ENCODE assay signal across 20 cellular contexts in genomic region chr1:33824321-33824720, GRCh38. TPM values are rescaled to one million over a fixed set of nuclear protein-coding genes. Genes with fewer than 3 reads are reported as not detected.
DNase-seq lines count a peak whose midpoint lies in the region; ATAC-seq and TF ChIP-seq lines count a peak whose summit lies in the region.
"Had no signal": no experiment of that assay in that cellular context is flagged by ENCODE, and none has a peak within 500 bp of the region (broad histone marks: within the 10 kb centered on the region; RNA-seq: fewer than 3 reads in every experiment).

No MANE protein-coding gene starts in this region.

- H3K36me3 ChIP-seq in vagina (no peaks in the 10 kb centered on the region), lower lobe of right lung (no peaks in the 10 kb centered on the region)
- H3K36me3 ChIP-seq: BLaER1 treated with 17β-estradiol and CSF1 and Interleukin-3, amounts not matched to agents 10 nM and 100 nM had no signal

- H3K27me3 ChIP-seq in vagina, result no peaks in the 10 kb centered on the region
- H3K27me3 ChIP-seq in lower lobe of right lung (ENCODE audit: low read depth), result no peaks in the 10 kb centered on the region
- H3K27me3 ChIP-seq: BLaER1 treated with 17β-estradiol and CSF1 and Interleukin-3, amounts not matched to agents 10 nM and 100 nM had no signal

- H3K9me3 ChIP-seq in vagina, result no peaks in the 10 kb centered on the region
- no peaks in the 10 kb centered on the region for H3K9me3 ChIP-seq in lower lobe of right lung
- H3K9me3 ChIP-seq: A549, Caco-2 had no signal

- H3K4me1 Mint-ChIP-seq in activated CD4-positive, alpha-beta T cell treated with anti-CD3 and anti-CD28 coated beads, Interleukin-2, amount 10 ng/mL, durations not matched to agents 24 days and 14 days, result no peaks in the 10 kb centered on the region
- H3K4me1 Mint-ChIP-seq: B cell had no signal

- no peaks in the 10 kb centered on the region for H3K4me1 ChIP-seq in vagina
- H3K4me1 ChIP-seq in lower lobe of right lung, result no peaks in the 10 kb centered on the region
- H3K4me1 ChIP-seq: A549; BLaER1 treated with 17β-estradiol and CSF1 and Interleukin-3, amounts not matched to agents 10 nM and 100 nM; Caco-2 had no signal

- intact Hi-C loops in activated CD4-positive, alpha-beta T cell treated with anti-CD3 and anti-CD28 coated beads, Interleukin-2, amount 10 ng/mL, durations not matched to agents 24 days and 14 days (cut with micrococcal nuclease), result no loop called here
- intact Hi-C loops in vagina (cut with DNase I) (no loop called here), lower lobe of right lung (cut with DNase I) (no loop called here)

- H3K4me3 ChIP-seq in vagina, result no peak overlapping the region
- no peak overlapping the region for H3K4me3 ChIP-seq in lower lobe of right lung
- H3K4me3 ChIP-seq: A549; BLaER1 treated with 17β-estradiol and CSF1 and Interleukin-3, amounts not matched to agents 10 nM and 100 nM had no signal

- no peaks in the 10 kb centered on the region for H3K27me3 Mint-ChIP-seq in activated CD4-positive, alpha-beta T cell treated with anti-CD3 and anti-CD28 coated beads, Interleukin-2, amount 10 ng/mL, durations not matched to agents 24 days and 14 days

- H3K9me3 Mint-ChIP-seq in activated CD4-positive, alpha-beta T cell treated with anti-CD3 and anti-CD28 coated beads, Interleukin-2, amount 10 ng/mL, durations not matched to agents 24 days and 14 days, result no peaks in the 10 kb centered on the region
- H3K9me3 Mint-ChIP-seq: CD4-positive, alpha-beta T cell; CD8-positive, alpha-beta T cell had no signal

- H3K36me3 Mint-ChIP-seq in activated CD4-positive, alpha-beta T cell treated with anti-CD3 and anti-CD28 coated beads, Interleukin-2, amount 10 ng/mL, durations not matched to agents 24 days and 14 days (ENCODE audit: low read depth), result no peaks in the 10 kb centered on the region
- H3K36me3 Mint-ChIP-seq: CD8-positive, alpha-beta T cell had no signal

- ATAC-seq in lower lobe of right lung, result no peak
- ATAC-seq: A549; CD8-positive, alpha-beta T cell had no signal

- TF ChIP-seq CTCF in vagina (IDR thresholded peaks at IDR 0.05) (no peak), lower lobe of right lung (IDR thresholded peaks at IDR 0.05) (no peak)

- no peak for TF ChIP-seq POLR2A in vagina (IDR thresholded peaks at IDR 0.05)

- no peak overlapping the region for H3K27ac Mint-ChIP-seq in activated CD4-positive, alpha-beta T cell treated with anti-CD3 and anti-CD28 coated beads, Interleukin-2, amount 10 ng/mL, durations not matched to agents 24 days and 14 days
- H3K27ac Mint-ChIP-seq: B cell; CD4-positive, alpha-beta T cell; CD8-positive, alpha-beta T cell had no signal

- H3K27ac ChIP-seq in vagina, result no peak overlapping the region
- no peak overlapping the region for H3K27ac ChIP-seq in lower lobe of right lung
- H3K27ac ChIP-seq: 22Rv1; A549; BLaER1 treated with 17β-estradiol and CSF1 and Interleukin-3, amounts not matched to agents 10 nM and 100 nM; C4-2B had no signal

- peak; percentile 19 for DNase-seq in activated CD4-positive, alpha-beta T cell treated with anti-CD3 and anti-CD28 coated beads, Interleukin-2, amount 10 ng/mL, durations not matched to agents 24 days and 14 days
- DNase-seq in activated CD4-positive, alpha-beta T cell treated with anti-CD3 and anti-CD28 coated beads, Interleukin-2, amount 50 U/mL, for 4 hours, result no peak
- DNase-seq in ecto neural progenitor cell (ENCODE audit: low spot score) (peak; percentile 21), islet precursor cell (peak; percentile 17), vagina (ENCODE audit: extremely low spot score in 2 of 2) (peak; percentile 62 to 70), lower lobe of right lung (no peak), NCI-H1436 (lab: John Stamatoyannopoulos, UW) (no peak)
- DNase-seq: AML-193; Caco-2; Calu3; CD4-positive, alpha-beta T cell; CD8-positive, alpha-beta T cell; DMS79 treated with DMSO at 0.1 percent for 48 hours; GF-D8 had no signal

- H3K4me3 Mint-ChIP-seq in activated CD4-positive, alpha-beta T cell treated with anti-CD3 and anti-CD28 coated beads, Interleukin-2, amount 10 ng/mL, durations not matched to agents 24 days and 14 days, result no peak overlapping the region
- H3K4me3 Mint-ChIP-seq: B cell; CD4-positive, alpha-beta T cell; CD8-positive, alpha-beta T cell had no signal

RNA-seq across cellular contexts. Expression of gene HMGB4, which starts 39.6 kb away (rescaled TPM):
- not detected in 2 replicates for total RNA-seq in activated CD4-positive, alpha-beta T cell treated with anti-CD3 and anti-CD28 coated beads, Interleukin-2, amount 10 ng/mL, durations not matched to agents 24 days and 14 days
- total RNA-seq in vagina, result not detected
- total RNA-seq in lower lobe of right lung, result not detected
- total RNA-seq: A172; B cell; Caco-2; Calu3; CD4-positive, alpha-beta T cell; CD8-positive, alpha-beta T cell had no signal

Comparison
In these comparisons a context has a peak if more than half of its experiments do, and no peak if none do; other contexts are left out.
1. DNase-seq: peak in activated CD4-positive, alpha-beta T cell treated with anti-CD3 and anti-CD28 coated beads, Interleukin-2, amount 10 ng/mL, durations not matched to agents 24 days and 14 days (single experiment), ecto neural progenitor cell (single experiment), islet precursor cell (single experiment) and vagina (2 of 2); none in activated CD4-positive, alpha-beta T cell treated with anti-CD3 and anti-CD28 coated beads, Interleukin-2, amount 50 U/mL, for 4 hours (0 of 2), lower lobe of right lung (single experiment) and NCI-H1436 (single experiment).